In genomic region chr4:41076481-41076880, GRCh38 we compare ENCODE assay signal across 30 cellular contexts.
"Had no signal": no experiment of that assay in that cellular context is flagged by ENCODE, and none has a peak within 500 bp of the region (broad histone marks: within the 10 kb centered on the region; RNA-seq: fewer than 3 reads in every experiment).

No MANE protein-coding gene starts in this region.

- DNase-seq: activated B cell treated with CpG ODN at 0.5 μM for 24 hours; activated CD4-positive, alpha-beta T cell treated with anti-CD3 and anti-CD28 coated beads for 48 hours; activated CD4-positive, alpha-beta T cell treated with anti-CD3 and anti-CD28 coated beads, Interleukin-2, amount 50 U/mL, for 1 hour; activated CD4-positive, alpha-beta T cell treated with anti-CD3 and anti-CD28 coated beads, Interleukin-2, amount 50 U/mL, for 48 hours; activated CD8-positive, alpha-beta memory T cell treated with anti-CD3 and anti-CD28 coated beads for 24 hours; activated CD8-positive, alpha-beta T cell treated with anti-CD3 and anti-CD28 coated beads for 36 hours; activated effector memory CD4-positive, alpha-beta T cell treated with Interleukin-2 at 50 U/mL for 16 hours; activated gamma-delta T cell treated with Interleukin-2 at 50 U/mL for 16 hours; activated naive CD4-positive, alpha-beta T cell treated with anti-CD3 and anti-CD28 coated beads, Interleukin-2, amount 50 U/mL, for 16 hours; activated naive CD4-positive, alpha-beta T cell treated with Interleukin-2 at 50 U/mL for 16 hours; activated T-cell treated with anti-CD3 and anti-CD28 coated beads, Interleukin-2, amount 50 U/mL, for 4 hours; amygdala; aorta; body of pancreas; caudate nucleus; colonic mucosa; effector memory CD4-positive, alpha-beta T cell; endodermal cell; foreskin fibroblast; glutamatergic neuron; heart left ventricle; T-helper 1 cell; T-helper 17 cell; T1000; WERI-Rb-1 had no signal

- H3K27me3 ChIP-seq: body of pancreas, colonic mucosa, heart left ventricle had no signal

- ATAC-seq: activated CD4-positive, CD25-positive, alpha-beta regulatory T cell treated with anti-CD3 and anti-CD28 coated beads, Interleukin-2, amount 50 U/mL, for 24 hours; activated CD8-positive, alpha-beta T cell treated with anti-CD3 and anti-CD28 coated beads for 36 hours; activated T-cell treated with anti-CD3 and anti-CD28 coated beads, Interleukin-2, amount 50 U/mL, for 4 hours; activated T-helper 17 cell treated with anti-CD3 and anti-CD28 coated beads, Interleukin-2, amount 50 U/mL, for 72 hours; body of pancreas; esophagus mucosa; heart left ventricle; T-helper 17 cell had no signal

- H3K9me3 Mint-ChIP-seq: activated B cell treated with CpG ODN at 0.5 μM for 24 hours; activated CD8-positive, alpha-beta T cell treated with anti-CD3 and anti-CD28 coated beads for 36 hours; activated T-cell treated with anti-CD3 and anti-CD28 coated beads, Interleukin-2, amount 50 U/mL, for 4 hours; activated T-helper 17 cell treated with anti-CD3 and anti-CD28 coated beads, Interleukin-2, amount 50 U/mL, for 72 hours; endodermal cell; T-helper 2 cell treated with Interferon-gamma antibody and Interleukin-4, amounts not matched to agents 5 μg/mL and 100 μg/mL, for 36 hours had no signal

- H3K9me3 ChIP-seq: body of pancreas, colonic mucosa, heart left ventricle had no signal

- H3K27ac ChIP-seq: body of pancreas, colonic mucosa, heart left ventricle, WERI-Rb-1 had no signal

- H3K4me1 Mint-ChIP-seq: activated B cell treated with CpG ODN at 0.5 μM for 24 hours; activated T-helper 17 cell treated with anti-CD3 and anti-CD28 coated beads, Interleukin-2, amount 50 U/mL, for 72 hours; T-helper 17 cell had no signal

- H3K36me3 ChIP-seq: colonic mucosa, heart left ventricle, WERI-Rb-1 had no signal

- H3K27ac Mint-ChIP-seq: activated B cell treated with CpG ODN at 0.5 μM for 24 hours; activated CD8-positive, alpha-beta T cell treated with anti-CD3 and anti-CD28 coated beads for 36 hours; activated naive CD8-positive, alpha-beta T cell; activated T-helper 17 cell treated with anti-CD3 and anti-CD28 coated beads, Interleukin-2, amount 50 U/mL, for 72 hours; endodermal cell; T-helper 17 cell; T-helper 2 cell treated with Interferon-gamma antibody and Interleukin-4, amounts not matched to agents 5 μg/mL and 100 μg/mL, for 36 hours had no signal

- H3K36me3 Mint-ChIP-seq: activated naive CD8-positive, alpha-beta T cell had no signal

- H3K4me3 ChIP-seq: body of pancreas, colonic mucosa, heart left ventricle had no signal

- H3K4me3 Mint-ChIP-seq: activated B cell treated with CpG ODN at 0.5 μM for 24 hours; activated CD8-positive, alpha-beta T cell treated with anti-CD3 and anti-CD28 coated beads for 36 hours; activated naive CD8-positive, alpha-beta T cell; activated T-cell treated with anti-CD3 and anti-CD28 coated beads, Interleukin-2, amount 50 U/mL, for 4 hours; activated T-helper 17 cell treated with anti-CD3 and anti-CD28 coated beads, Interleukin-2, amount 50 U/mL, for 72 hours; endodermal cell; T-helper 17 cell; T-helper 2 cell treated with Interferon-gamma antibody and Interleukin-4, amounts not matched to agents 5 μg/mL and 100 μg/mL, for 36 hours had no signal

- H3K4me1 ChIP-seq: colonic mucosa had no signal
